9 cellular contexts compared by ENCODE assay signal in the genomic region with DNA sequence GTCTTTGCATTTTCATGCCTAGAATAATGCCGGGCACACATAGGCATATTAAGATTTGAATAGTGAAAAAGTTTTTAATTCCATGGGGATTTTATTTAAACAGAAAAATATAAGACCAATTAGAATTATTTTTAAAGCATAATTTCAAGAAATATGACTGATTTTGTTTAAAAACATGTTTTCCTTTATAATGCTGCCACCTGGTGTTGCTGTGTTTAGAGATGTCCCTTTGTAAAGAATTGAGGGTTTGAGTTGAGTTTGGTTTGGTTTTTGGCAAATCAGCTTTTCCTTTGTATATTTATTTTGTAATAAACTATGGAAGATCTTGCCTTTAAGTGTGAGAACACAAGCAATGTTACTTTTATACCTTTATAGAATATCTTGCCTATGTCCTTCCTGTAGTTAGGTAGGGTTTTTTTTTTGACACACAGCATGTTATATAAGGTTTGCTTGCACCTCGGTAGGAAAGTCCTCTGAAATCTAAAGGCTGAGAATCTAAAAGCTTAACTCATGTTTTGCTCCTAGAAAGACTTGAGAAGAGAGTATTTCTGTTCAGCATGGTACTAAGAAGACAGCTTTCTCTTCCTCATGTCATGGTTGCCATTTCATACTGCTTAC. TPM values are rescaled to one million over a fixed set of nuclear protein-coding genes. Genes with fewer than 3 reads are reported as not detected.
A peak's percentile ranks its signal among the peaks of the same experiment; 100 is the strongest.
DNase-seq lines count a peak whose midpoint lies in the region; ATAC-seq and TF ChIP-seq lines count a peak whose summit lies in the region.
"Had no signal": no experiment of that assay in that cellular context is flagged by ENCODE, and none has a peak within 500 bp of the region (broad histone marks: within the 10 kb centered on the region; RNA-seq: fewer than 3 reads in every experiment).

No MANE protein-coding gene starts in this region.

- no peak overlapping the region for H3K4me2 ChIP-seq in OCI-LY3 (ENCODE audit: low read length)

- TF ChIP-seq CTCF in OCI-LY3 (IDR thresholded peaks at IDR 0.05; ENCODE audit: low read depth, low read length): peak; percentile 67
- TF ChIP-seq CTCF in gastrocnemius medialis (IDR thresholded peaks at IDR 0.05 in 4 of 5, conservative IDR thresholded peaks at IDR 0.05 in 1 of 5): peak in 4 of 5 experiments; percentile 20 to 49 (median 40)

- H3K4me3 ChIP-seq in OCI-LY3 (ENCODE audit: low read length) (no peak overlapping the region), gastrocnemius medialis (no peak overlapping the region)

- no peak overlapping the region for H3K4me3 Mint-ChIP-seq in stimulated activated naive B cell treated with anti-CD40 and anti-IgM and Interleukin-4, amounts not matched to agents 10 μg/mL and 1 μg/mL and 100 μg/mL, for 72 hours

- H3K36me3 Mint-ChIP-seq in stimulated activated naive B cell treated with anti-CD40 and anti-IgM and Interleukin-4, amounts not matched to agents 10 μg/mL and 1 μg/mL and 100 μg/mL, for 72 hours: peaks cover 32 to 45% of the 10 kb centered on the region in 2 donors

- H3K9me3 ChIP-seq in OCI-LY3 (ENCODE audit: insufficient read depth, low read length) (no peaks in the 10 kb centered on the region), gastrocnemius medialis (no peaks in the 10 kb centered on the region)

- no peak overlapping the region for H3K27ac Mint-ChIP-seq in stimulated activated naive B cell treated with anti-CD40 and anti-IgM and Interleukin-4, amounts not matched to agents 10 μg/mL and 1 μg/mL and 100 μg/mL, for 72 hours

- H3K4me1 Mint-ChIP-seq in stimulated activated naive B cell treated with anti-CD40 and anti-IgM and Interleukin-4, amounts not matched to agents 10 μg/mL and 1 μg/mL and 100 μg/mL, for 72 hours: peaks cover 5 to 28% of the 10 kb centered on the region in 2 donors

- TF ChIP-seq POLR2A in gastrocnemius medialis (IDR thresholded peaks at IDR 0.05): no peak

- ATAC-seq in gastrocnemius medialis (no peak), GM18519 (IDR thresholded peaks at IDR 0.05; ENCODE audit: low FRiP score, unreplicated experiment) (no peak)
- ATAC-seq in stimulated activated naive B cell treated with anti-CD40 and anti-IgM and Interleukin-4, amounts not matched to agents 10 μg/mL and 1 μg/mL and 100 μg/mL, for 72 hours (replicated peaks): no peak

- H3K27me3 ChIP-seq in OCI-LY3 (ENCODE audit: low read depth, low read length) (no peaks in the 10 kb centered on the region), gastrocnemius medialis (no peaks in the 10 kb centered on the region)

- intact Hi-C loops in gastrocnemius medialis (cut with DNase I; ENCODE audit: low total_unique reads): loop anchor here (2.0 to 10.0 kb wide), 2 partner anchors 104 to 268 kb away; no protein-coding TSS in a partner anchor

- H3K36me3 ChIP-seq in OCI-LY3 (replicated peaks; ENCODE audit: low read depth, low read length) (peaks cover 70% of the 10 kb centered on the region), gastrocnemius medialis (peaks cover 0 to 41% of the 10 kb centered on the region in 2 donors)

- H3K27me3 Mint-ChIP-seq in stimulated activated naive B cell treated with anti-CD40 and anti-IgM and Interleukin-4, amounts not matched to agents 10 μg/mL and 1 μg/mL and 100 μg/mL, for 72 hours: no peaks in the 10 kb centered on the region

- H3K4me1 ChIP-seq in OCI-LY3 (ENCODE audit: low read length) (peaks cover 3% of the 10 kb centered on the region; the same call in 1 of the 2 replicates), gastrocnemius medialis (no peaks in the 10 kb centered on the region)

- H3K9ac ChIP-seq in OCI-LY3 (ENCODE audit: low read length): no peak overlapping the region

- DNase-seq in NCI-H2171 treated with DMSO at 0.1 percent for 48 hours (lab: John Stamatoyannopoulos, UW) (peak; percentile 24), NCI-H2171 (lab: John Stamatoyannopoulos, UW) (no peak), epithelial cell of prostate (ENCODE audit: low read depth, low spot score) (no peak), gastrocnemius medialis (no peak), GM19240 (ENCODE audit: insufficient read length, low spot score) (no peak)
- no peak for DNase-seq in stimulated activated naive B cell treated with anti-CD40 and anti-IgM and Interleukin-4, amounts not matched to agents 10 μg/mL and 1 μg/mL and 100 μg/mL, for 72 hours
- DNase-seq: retina had no signal

- H3K79me2 ChIP-seq in OCI-LY3 (ENCODE audit: low read length): peaks cover 26% of the 10 kb centered on the region

- H2AFZ ChIP-seq in OCI-LY3 (ENCODE audit: low read depth, low read length): no peak overlapping the region

- H3K27ac ChIP-seq in OCI-LY3 (ENCODE audit: low read length): no peak overlapping the region
- peak overlapping the region; percentile 38 for H3K27ac ChIP-seq in epithelial cell of prostate
- H3K27ac ChIP-seq in gastrocnemius medialis: no peak overlapping the region

- in situ Hi-C loops in gastrocnemius medialis (cut with MboI; ENCODE audit: low sequenced_read_pairs in 4 of 4): loop anchor here in 3 of 4 donors (5.0 to 25.0 kb wide), 4 partner anchors 259 to 444 kb away; partner anchors contain the start of gene TMEM30B (in 2 of the 3)

- no peaks in the 10 kb centered on the region for H3K9me3 Mint-ChIP-seq in stimulated activated naive B cell treated with anti-CD40 and anti-IgM and Interleukin-4, amounts not matched to agents 10 μg/mL and 1 μg/mL and 100 μg/mL, for 72 hours

- peaks cover 39% of the 10 kb centered on the region for H4K20me1 ChIP-seq in OCI-LY3 (ENCODE audit: insufficient read depth, low read length)

RNA-seq across cellular contexts. Expression of gene SNAPC1, which starts 31.4 kb away (rescaled TPM):
- 1 to 10 TPM; 2.0 to 3.7 (median 3.0) TPM for total RNA-seq in gastrocnemius medialis

RNA-seq across cellular contexts. Expression of gene HIF1A, which starts 35.6 kb away (rescaled TPM):
- total RNA-seq in gastrocnemius medialis: 10 to 100 TPM; 18.2 to 30.7 (median 23.6) TPM
